1 cellular context compared by ENCODE assay signal in genomic region chr1:234536756-234537155, GRCh38.
TF ChIP-seq lines count a peak whose summit lies in the region.

No MANE protein-coding gene starts in this region.

TF ChIP-seq in HEK293, 187 proteins besides CTCF, POLR2A, EP300 and RAD21 (continued from another document):
- no peak for TF ChIP-seq ATF2 (tag by site-specific recombination; IDR thresholded peaks at IDR 0.05; ENCODE audit: low read depth)
- no peak for TF ChIP-seq ZNF112 (tag by site-specific recombination; IDR thresholded peaks at IDR 0.05)
- 0 out of 2 replicates have a peak, but pooled peaks have one; percentile 17 for TF ChIP-seq ZBTB48 (tag by site-specific recombination; IDR thresholded peaks at IDR 0.05)
- TF ChIP-seq SALL2 (tag by site-specific recombination; IDR thresholded peaks at IDR 0.05; ENCODE audit: borderline replicate concordance) = no peak
